ENCODE assay signal across 8 cellular contexts in the genomic region with DNA sequence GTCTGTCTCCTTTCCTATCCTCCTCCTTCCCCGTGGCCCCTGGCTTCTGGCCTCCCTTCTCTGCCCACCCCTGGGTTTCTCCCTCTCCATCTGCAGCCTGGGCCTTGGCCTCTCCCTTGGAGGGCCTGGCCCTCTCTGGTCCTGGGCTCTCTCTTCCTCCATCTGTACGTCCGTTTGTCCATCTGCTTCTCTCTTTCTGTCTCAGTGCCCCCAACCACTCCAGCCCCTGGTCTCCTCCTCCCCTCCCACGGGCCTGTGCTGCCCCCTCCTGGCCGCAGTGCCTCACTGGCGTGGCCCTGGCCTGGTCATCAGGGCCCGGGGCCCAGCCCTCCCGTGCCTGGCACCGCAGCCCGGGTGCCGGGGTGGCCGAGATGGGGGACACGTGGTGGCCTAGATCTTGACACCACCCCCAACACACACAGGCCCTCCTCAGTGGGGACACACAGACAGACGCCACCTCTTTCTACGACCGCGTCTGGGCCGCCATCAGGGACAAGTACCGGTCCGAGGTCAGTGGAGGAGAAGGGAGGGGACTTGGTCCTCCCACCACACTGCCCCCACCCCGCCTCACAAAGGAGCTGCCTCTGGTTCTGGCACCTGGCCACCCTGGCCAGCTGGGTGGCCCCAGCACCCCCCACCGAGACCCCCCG. TPM values are rescaled to one million over a fixed set of nuclear protein-coding genes. Genes with fewer than 3 reads are reported as not detected.
A peak's percentile ranks its signal among the peaks of the same experiment; 100 is the strongest.
DNase-seq lines count a peak whose midpoint lies in the region; ATAC-seq, FAIRE-seq and TF ChIP-seq lines count a peak whose summit lies in the region.

No MANE protein-coding gene starts in this region.

- ATAC-seq in GM18498 (IDR thresholded peaks at IDR 0.05; ENCODE audit: unreplicated experiment): no peak

- DNase-seq in SKM-1 treated with dmso at 0.1 percent for 144 hours (lab: John Stamatoyannopoulos, UW; ENCODE audit: unreplicated experiment) (peak; percentile 15), SKM-1 (lab: John Stamatoyannopoulos, UW; ENCODE audit: unreplicated experiment) (no peak), T follicular helper cell (ENCODE audit: low read depth) (peak; percentile 38), brain microvascular endothelial cell (no peak), keratinocyte (ENCODE audit: low read depth, low spot score) (no peak), KG1 (lab: John Stamatoyannopoulos, UW) (no peak)
- peak; percentile 11 for DNase-seq in stimulated activated CD4-positive, alpha-beta T cell treated with anti-CD3 and anti-CD28 coated beads, Interleukin-2, amount 100 ng/mL, for 4 hours (ENCODE audit: low read depth)

- no peaks in the 10 kb centered on the region for H4K20me1 ChIP-seq in keratinocyte (ENCODE audit: control insufficient read depth, extremely low read depth, insufficient read depth, low read length)

- H3K4me2 ChIP-seq in keratinocyte (ENCODE audit: control insufficient read depth, extremely low read depth, insufficient read depth, low read depth, low read length): no peak overlapping the region

- dilution Hi-C loops in keratinocyte (cut with MboI; ENCODE audit: extremely low pct_ligation_motif_present, low sequenced_read_pairs): no loop called here

- TF ChIP-seq CTCF in brain microvascular endothelial cell (IDR thresholded peaks at IDR 0.05; ENCODE audit: low read depth, low read length, missing control alignments) (peak; percentile 78), keratinocyte (optimal IDR thresholded peaks at IDR 0.05 in 1 of 3, IDR thresholded peaks at IDR 0.05 in 1 of 3, conservative IDR thresholded peaks at IDR 0.05 in 1 of 3; ENCODE audit: extremely low read depth in 1 of 3, insufficient read depth in 2 of 3, low read length in 3 of 3) (peak; percentile 60 to 80 (median 80))

- H3K27me3 ChIP-seq in brain microvascular endothelial cell (replicated peaks) (no peaks in the 10 kb centered on the region), keratinocyte (ENCODE audit: control insufficient read depth, extremely low read depth, insufficient read depth, low read length) (no peaks in the 10 kb centered on the region)

- H3K79me2 ChIP-seq in keratinocyte (ENCODE audit: control insufficient read depth, insufficient read depth, low read length): peaks cover 7% of the 10 kb centered on the region

- no peak overlapping the region for H3K9ac ChIP-seq in keratinocyte (ENCODE audit: control insufficient read depth, extremely low read depth, insufficient read depth, low read length)

- H3K4me3 ChIP-seq in brain microvascular endothelial cell (ENCODE audit: low read depth, low read length) (no peak overlapping the region), keratinocyte (ENCODE audit: control insufficient read depth in 2 of 3, extremely low read depth in 1 of 3, insufficient read depth in 2 of 3, low read depth in 1 of 3, low read length in 3 of 3) (no peak overlapping the region)

- in situ Hi-C loops in brain microvascular endothelial cell (cut with HindIII; ENCODE audit: low pct_ligation_motif_present, low sequenced_read_pairs): no loop called here

- no peak overlapping the region for H2AFZ ChIP-seq in keratinocyte (ENCODE audit: control insufficient read depth, low read length)

- H3K36me3 ChIP-seq in brain microvascular endothelial cell (replicated peaks): peaks cover 64% of the 10 kb centered on the region
- peaks cover 27 to 34% of the 10 kb centered on the region in 2 experiments for H3K36me3 ChIP-seq in keratinocyte (ENCODE audit: control insufficient read depth in 2 of 2, extremely low read depth in 1 of 2, insufficient read depth in 2 of 2, low read length in 2 of 2)

- H3K27ac ChIP-seq in brain microvascular endothelial cell (no peak overlapping the region), keratinocyte (ENCODE audit: control insufficient read depth, insufficient read depth, low read length) (no peak overlapping the region)

- no peaks in the 10 kb centered on the region for H3K9me3 ChIP-seq in keratinocyte (ENCODE audit: control insufficient read depth, low read depth, low read length)

- H3K9me1 ChIP-seq in keratinocyte (ENCODE audit: control insufficient read depth, extremely low read depth, insufficient read depth, low read length): no peaks in the 10 kb centered on the region

- peaks cover 11% of the 10 kb centered on the region for H3K4me1 ChIP-seq in keratinocyte (ENCODE audit: control insufficient read depth, extremely low read depth, insufficient read depth, low read length)

- FAIRE-seq in keratinocyte (lab: Jason Lieb, UNC): no peak

RNA-seq across cellular contexts. Expression of gene PRKCSH, which starts 11.3 kb away (rescaled TPM):
- polyA plus RNA-seq in keratinocyte: 47.9 to 125 TPM (median 56.3 TPM) in 3 replicates
- 141 TPM for polyA plus RNA-seq in keratinocyte (2011; ENCODE audit: low read depth)
- 36.7 and 75.5 TPM in 2 replicates for polyA plus RNA-seq in keratinocyte (2011; cell fraction: cytosol; rRNA removed)
- polyA plus RNA-seq in keratinocyte (2011; cell fraction: nucleus; rRNA removed): 179 and 201 TPM in 2 replicates
- 151 and 208 TPM in 2 replicates for polyA plus RNA-seq in keratinocyte (2012; ENCODE audit: low replicate concordance)
- 80.2 to 367 TPM (median 82.8 TPM) in 3 replicates for polyA minus RNA-seq in keratinocyte
- 131 TPM for polyA minus RNA-seq in keratinocyte (2011; cell fraction: cytosol; rRNA and poly(A)+ RNA removed)
- 100 and 158 TPM in 2 replicates for polyA minus RNA-seq in keratinocyte (2011; cell fraction: nucleus; rRNA and poly(A)+ RNA removed)

RNA-seq across cellular contexts. Expression of gene ODAD3, which starts 11.9 kb away (rescaled TPM):
- polyA plus RNA-seq in keratinocyte: 0.05 to 0.52 TPM (median 0.09 TPM) in 3 replicates
- not detected for polyA plus RNA-seq in keratinocyte (2011; ENCODE audit: low read depth)
- polyA plus RNA-seq in keratinocyte (2011; cell fraction: cytosol; rRNA removed): 0.02 and 0.22 TPM in 2 replicates
- polyA plus RNA-seq in keratinocyte (2011; cell fraction: nucleus; rRNA removed): 0.18 and 0.25 TPM in 2 replicates
- 0.29 TPM in 1 of 2 replicates, not detected in the other for polyA plus RNA-seq in keratinocyte (2012; ENCODE audit: low replicate concordance)
- 0.19 TPM in 1 of 3 replicates, not detected in the others for polyA minus RNA-seq in keratinocyte
- polyA minus RNA-seq in keratinocyte (2011; cell fraction: cytosol; rRNA and poly(A)+ RNA removed): not detected
- not detected in 2 replicates for polyA minus RNA-seq in keratinocyte (2011; cell fraction: nucleus; rRNA and poly(A)+ RNA removed)

RNA-seq across cellular contexts. Expression of gene RGL3, which starts 27.7 kb away (rescaled TPM):
- not detected in 3 replicates for polyA plus RNA-seq in keratinocyte
- polyA plus RNA-seq in keratinocyte (2011; ENCODE audit: low read depth): not detected
- polyA plus RNA-seq in keratinocyte (2011; cell fraction: cytosol; rRNA removed): not detected in 2 replicates
- polyA plus RNA-seq in keratinocyte (2011; cell fraction: nucleus; rRNA removed): 0.06 TPM in 1 of 2 replicates, not detected in the other
- polyA plus RNA-seq in keratinocyte (2012; ENCODE audit: low replicate concordance): not detected in 2 replicates
- polyA minus RNA-seq in keratinocyte: not detected in 3 replicates
- not detected for polyA minus RNA-seq in keratinocyte (2011; cell fraction: cytosol; rRNA and poly(A)+ RNA removed)
- 1.2 TPM in 1 of 2 replicates, not detected in the other for polyA minus RNA-seq in keratinocyte (2011; cell fraction: nucleus; rRNA and poly(A)+ RNA removed)

RNA-seq across cellular contexts. Expression of gene ELAVL3, which starts 34.1 kb away (rescaled TPM):
- not detected in 3 replicates for polyA plus RNA-seq in keratinocyte
- polyA plus RNA-seq in keratinocyte (2011; ENCODE audit: low read depth): not detected
- not detected in 2 replicates for polyA plus RNA-seq in keratinocyte (2011; cell fraction: cytosol; rRNA removed)
- polyA plus RNA-seq in keratinocyte (2011; cell fraction: nucleus; rRNA removed): 0.04 TPM in 1 of 2 replicates, not detected in the other
- polyA plus RNA-seq in keratinocyte (2012; ENCODE audit: low replicate concordance): not detected in 2 replicates
- polyA minus RNA-seq in keratinocyte: not detected in 3 replicates
- not detected for polyA minus RNA-seq in keratinocyte (2011; cell fraction: cytosol; rRNA and poly(A)+ RNA removed)
- not detected in 2 replicates for polyA minus RNA-seq in keratinocyte (2011; cell fraction: nucleus; rRNA and poly(A)+ RNA removed)

RNA-seq across cellular contexts. Expression of gene ZNF653, which starts 58.9 kb away (rescaled TPM):
- polyA plus RNA-seq in keratinocyte: 3.7 to 5.8 TPM (median 3.8 TPM) in 3 replicates
- 2.4 TPM for polyA plus RNA-seq in keratinocyte (2011; ENCODE audit: low read depth)
- 2.6 and 3.6 TPM in 2 replicates for polyA plus RNA-seq in keratinocyte (2011; cell fraction: cytosol; rRNA removed)
- 7.2 and 13.2 TPM in 2 replicates for polyA plus RNA-seq in keratinocyte (2011; cell fraction: nucleus; rRNA removed)
- 3.7 and 4.8 TPM in 2 replicates for polyA plus RNA-seq in keratinocyte (2012; ENCODE audit: low replicate concordance)
- polyA minus RNA-seq in keratinocyte: 1.4 to 3.6 TPM (median 3.1 TPM) in 3 replicates
- not detected for polyA minus RNA-seq in keratinocyte (2011; cell fraction: cytosol; rRNA and poly(A)+ RNA removed)
- polyA minus RNA-seq in keratinocyte (2011; cell fraction: nucleus; rRNA and poly(A)+ RNA removed): 0.78 and 2.6 TPM in 2 replicates

Comparison
In these comparisons a context has a peak if more than half of its experiments do, and no peak if none do; other contexts are left out.
1. DNase-seq: peak in SKM-1 treated with dmso at 0.1 percent for 144 hours (single experiment), T follicular helper cell (single experiment) and stimulated activated CD4-positive, alpha-beta T cell treated with anti-CD3 and anti-CD28 coated beads, Interleukin-2, amount 100 ng/mL, for 4 hours (single experiment); none in SKM-1 (single experiment), brain microvascular endothelial cell (single experiment), keratinocyte (single experiment) and KG1 (single experiment).